ENCODE assay signal across 10 cellular contexts in the genomic region with DNA sequence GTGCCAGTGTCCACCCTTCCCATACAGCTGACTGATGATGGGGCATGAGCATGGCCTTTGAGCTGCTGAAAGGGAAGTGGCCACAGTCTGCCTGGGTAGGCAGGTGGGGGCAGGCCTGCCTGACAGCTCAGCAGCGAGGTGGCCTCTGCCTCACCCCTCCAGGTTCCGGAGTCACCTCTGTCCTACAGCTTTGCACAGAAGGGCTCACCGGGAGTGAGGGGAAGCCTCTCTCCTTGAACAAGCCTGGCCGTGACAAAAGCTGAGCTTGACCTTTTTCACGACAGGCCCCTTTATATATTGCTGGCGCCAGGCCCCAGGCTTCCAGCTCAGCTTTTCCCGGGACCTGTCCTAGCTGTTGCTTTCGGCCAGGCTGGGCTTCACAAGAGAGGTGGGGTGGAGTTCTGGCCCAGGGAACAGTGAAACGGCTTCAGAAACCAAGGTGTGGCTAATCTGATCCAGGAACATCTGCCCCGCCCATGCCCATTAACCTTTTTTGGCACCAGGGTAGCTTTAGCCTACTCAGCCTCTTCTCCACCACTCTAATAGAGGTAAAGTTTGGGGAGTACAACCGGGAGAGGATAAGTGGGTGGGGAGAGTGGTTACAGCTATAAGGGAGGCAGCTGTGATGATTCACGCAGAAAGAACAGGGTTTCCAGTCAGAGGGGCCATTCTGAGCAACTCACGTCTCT. TPM values are rescaled to one million over a fixed set of nuclear protein-coding genes. Genes with fewer than 3 reads are reported as not detected.
DNase-seq lines count a peak whose midpoint lies in the region; ATAC-seq and TF ChIP-seq lines count a peak whose summit lies in the region.
"Had no signal": no experiment of that assay in that cellular context is flagged by ENCODE, and none has a peak within 500 bp of the region (broad histone marks: within the 10 kb centered on the region; RNA-seq: fewer than 3 reads in every experiment).

No MANE protein-coding gene starts in this region.

- peak overlapping the region; percentile 86 for H3K27ac Mint-ChIP-seq in activated CD4-positive, alpha-beta T cell treated with anti-CD3 and anti-CD28 coated beads, Interleukin-2, amount 10 ng/mL, durations not matched to agents 24 days and 14 days
- H3K27ac Mint-ChIP-seq in WTC11: no peak overlapping the region

- intact Hi-C loops in activated CD4-positive, alpha-beta T cell treated with anti-CD3 and anti-CD28 coated beads, Interleukin-2, amount 10 ng/mL, durations not matched to agents 24 days and 14 days (cut with micrococcal nuclease): loop anchor here (2.0 kb wide), 1 partner anchor 51 kb away; no protein-coding TSS in a partner anchor
- intact Hi-C loops in dorsolateral prefrontal cortex (cut with DNase I): no loop called here

- H3K36me3 Mint-ChIP-seq in activated CD4-positive, alpha-beta T cell treated with anti-CD3 and anti-CD28 coated beads, Interleukin-2, amount 10 ng/mL, durations not matched to agents 24 days and 14 days (ENCODE audit: low read depth): no peaks in the 10 kb centered on the region
- peaks cover 16% of the 10 kb centered on the region for H3K36me3 Mint-ChIP-seq in WTC11

- CTCF ChIA-PET in WTC11 (lab: Charles Lee): interaction anchor here (1.1 to 2.4 kb wide), 7 partner anchors 13 to 76 kb away, joined by 3 to 9 read pairs (median 3); no protein-coding TSS in a partner anchor

- no peaks in the 10 kb centered on the region for H3K27me3 Mint-ChIP-seq in activated CD4-positive, alpha-beta T cell treated with anti-CD3 and anti-CD28 coated beads, Interleukin-2, amount 10 ng/mL, durations not matched to agents 24 days and 14 days
- peaks cover 54% of the 10 kb centered on the region for H3K27me3 Mint-ChIP-seq in WTC11 (ENCODE audit: low read depth)

- TF ChIP-seq CTCF in WTC11 (IDR thresholded peaks at IDR 0.05) (no peak), dorsolateral prefrontal cortex (IDR thresholded peaks at IDR 0.05 in 54 of 56, conservative IDR thresholded peaks at IDR 0.05 in 2 of 56; ENCODE audit: low read depth in 1 of 56, partially characterized antibody in 56 of 56) (no peak)

- H3K27me3 ChIP-seq in dorsolateral prefrontal cortex: peaks cover 0 to 10% (median 2%) of the 10 kb centered on the region in 45 donors

- H3K4me1 Mint-ChIP-seq in activated CD4-positive, alpha-beta T cell treated with anti-CD3 and anti-CD28 coated beads, Interleukin-2, amount 10 ng/mL, durations not matched to agents 24 days and 14 days: peaks cover 37% of the 10 kb centered on the region
- peaks cover 33% of the 10 kb centered on the region for H3K4me1 Mint-ChIP-seq in WTC11

- POLR2A ChIA-PET in WTC11 (lab: Charles Lee): interaction anchor here (0.5 kb wide), 1 partner anchor 73 kb away, joined by 4 read pairs; no protein-coding TSS in a partner anchor

- DNase-seq in activated CD4-positive, alpha-beta T cell treated with anti-CD3 and anti-CD28 coated beads, Interleukin-2, amount 10 ng/mL, durations not matched to agents 24 days and 14 days: peak; percentile 65
- no peak for DNase-seq in activated CD4-positive, alpha-beta T cell treated with anti-CD3 and anti-CD28 coated beads, Interleukin-2, amount 50 U/mL, for 4 hours
- DNase-seq in WTC11 (ENCODE audit: low spot score): no peak
- peak; percentile 46 for DNase-seq in iPS-NIHi11 (ENCODE audit: low spot score)
- DNase-seq in stimulated activated naive CD8-positive, alpha-beta T cell treated with anti-CD3 and anti-CD28 coated beads, Interleukin-15, Interleukin-2, amounts not matched to agents 100 U/mL and 50 U/mL, for 24 hours: peak; percentile 19
- no peak for DNase-seq in dorsolateral prefrontal cortex
- DNase-seq in NOMO-1 treated with DMSO at 0.1 percent for 48 hours (lab: John Stamatoyannopoulos, UW; ENCODE audit: unreplicated experiment): no peak

- peak; percentile 7; the same call in 1 of the 2 replicates for ATAC-seq in WTC11
- ATAC-seq in stimulated activated naive CD8-positive, alpha-beta T cell treated with anti-CD3 and anti-CD28 coated beads, Interleukin-15, Interleukin-2, amounts not matched to agents 100 U/mL and 50 U/mL, for 24 hours: peak; percentile 65
- no peak for ATAC-seq in HG03432 (IDR thresholded peaks at IDR 0.05; ENCODE audit: unreplicated experiment)

- no peaks in the 10 kb centered on the region for H3K9me3 Mint-ChIP-seq in activated CD4-positive, alpha-beta T cell treated with anti-CD3 and anti-CD28 coated beads, Interleukin-2, amount 10 ng/mL, durations not matched to agents 24 days and 14 days
- H3K9me3 Mint-ChIP-seq in WTC11: no peaks in the 10 kb centered on the region
- H3K9me3 Mint-ChIP-seq: neural crest cell had no signal

- H3K4me3 ChIP-seq in dorsolateral prefrontal cortex: no peak overlapping the region
- H3K4me3 ChIP-seq: BLaER1 had no signal

- H3K4me3 Mint-ChIP-seq in activated CD4-positive, alpha-beta T cell treated with anti-CD3 and anti-CD28 coated beads, Interleukin-2, amount 10 ng/mL, durations not matched to agents 24 days and 14 days: peak overlapping the region; percentile 61
- H3K4me3 Mint-ChIP-seq in WTC11: no peak overlapping the region
- H3K4me3 Mint-ChIP-seq: neural crest cell had no signal

- no peak overlapping the region for H3K27ac ChIP-seq in dorsolateral prefrontal cortex
- H3K27ac ChIP-seq: BLaER1 had no signal

TF ChIP-seq in WTC11, 78 proteins besides CTCF, POLR2A, EP300 and RAD21:
- TF ChIP-seq ZNF232 (CRISPR knock-in tag; IDR thresholded peaks at IDR 0.05): no peak
- no peak for TF ChIP-seq NFATC4 (CRISPR knock-in tag; IDR thresholded peaks at IDR 0.05)
- TF ChIP-seq, protein P1, sequence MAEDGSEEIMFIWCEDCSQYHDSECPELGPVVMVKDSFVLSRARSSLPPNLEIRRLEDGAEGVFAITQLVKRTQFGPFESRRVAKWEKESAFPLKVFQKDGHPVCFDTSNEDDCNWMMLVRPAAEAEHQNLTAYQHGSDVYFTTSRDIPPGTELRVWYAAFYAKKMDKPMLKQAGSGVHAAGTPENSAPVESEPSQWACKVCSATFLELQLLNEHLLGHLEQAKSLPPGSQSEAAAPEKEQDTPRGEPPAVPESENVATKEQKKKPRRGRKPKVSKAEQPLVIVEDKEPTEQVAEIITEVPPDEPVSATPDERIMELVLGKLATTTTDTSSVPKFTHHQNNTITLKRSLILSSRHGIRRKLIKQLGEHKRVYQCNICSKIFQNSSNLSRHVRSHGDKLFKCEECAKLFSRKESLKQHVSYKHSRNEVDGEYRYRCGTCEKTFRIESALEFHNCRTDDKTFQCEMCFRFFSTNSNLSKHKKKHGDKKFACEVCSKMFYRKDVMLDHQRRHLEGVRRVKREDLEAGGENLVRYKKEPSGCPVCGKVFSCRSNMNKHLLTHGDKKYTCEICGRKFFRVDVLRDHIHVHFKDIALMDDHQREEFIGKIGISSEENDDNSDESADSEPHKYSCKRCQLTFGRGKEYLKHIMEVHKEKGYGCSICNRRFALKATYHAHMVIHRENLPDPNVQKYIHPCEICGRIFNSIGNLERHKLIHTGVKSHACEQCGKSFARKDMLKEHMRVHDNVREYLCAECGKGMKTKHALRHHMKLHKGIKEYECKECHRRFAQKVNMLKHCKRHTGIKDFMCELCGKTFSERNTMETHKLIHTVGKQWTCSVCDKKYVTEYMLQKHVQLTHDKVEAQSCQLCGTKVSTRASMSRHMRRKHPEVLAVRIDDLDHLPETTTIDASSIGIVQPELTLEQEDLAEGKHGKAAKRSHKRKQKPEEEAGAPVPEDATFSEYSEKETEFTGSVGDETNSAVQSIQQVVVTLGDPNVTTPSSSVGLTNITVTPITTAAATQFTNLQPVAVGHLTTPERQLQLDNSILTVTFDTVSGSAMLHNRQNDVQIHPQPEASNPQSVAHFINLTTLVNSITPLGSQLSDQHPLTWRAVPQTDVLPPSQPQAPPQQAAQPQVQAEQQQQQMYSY (CRISPR knock-in tag; IDR thresholded peaks at IDR 0.05): peak; percentile 60; the same call in 1 of the 2 replicates

RNA-seq across cellular contexts. Expression of a gene that starts 42.9 kb away (rescaled TPM):
- total RNA-seq in activated CD4-positive, alpha-beta T cell treated with anti-CD3 and anti-CD28 coated beads, Interleukin-2, amount 10 ng/mL, durations not matched to agents 24 days and 14 days: 0.21 and 0.40 TPM in 2 replicates
- total RNA-seq in WTC11 (2021): 38.1 to 52.6 TPM (median 38.2 TPM) in 3 replicates
- total RNA-seq in dorsolateral prefrontal cortex: under 1 TPM in 12 of 120 experiments, not detected in 108; 0.06 to 0.15 (median 0.10) TPM

RNA-seq across cellular contexts. Expression of a gene that starts 49.2 kb away (rescaled TPM):
- 38.1 and 38.7 TPM in 2 replicates for total RNA-seq in activated CD4-positive, alpha-beta T cell treated with anti-CD3 and anti-CD28 coated beads, Interleukin-2, amount 10 ng/mL, durations not matched to agents 24 days and 14 days
- total RNA-seq in WTC11 (2021) (29.6 to 33.6 TPM (median 31.0 TPM) in 3 replicates), dorsolateral prefrontal cortex (10 to 100 TPM; 17.7 to 55.8 (median 29.5) TPM)

Comparison
In these comparisons a context has a peak if more than half of its experiments do, and no peak if none do; other contexts are left out.
1. DNase-seq: peak in activated CD4-positive, alpha-beta T cell treated with anti-CD3 and anti-CD28 coated beads, Interleukin-2, amount 10 ng/mL, durations not matched to agents 24 days and 14 days (single experiment), iPS-NIHi11 (single experiment) and stimulated activated naive CD8-positive, alpha-beta T cell treated with anti-CD3 and anti-CD28 coated beads, Interleukin-15, Interleukin-2, amounts not matched to agents 100 U/mL and 50 U/mL, for 24 hours (single experiment); none in activated CD4-positive, alpha-beta T cell treated with anti-CD3 and anti-CD28 coated beads, Interleukin-2, amount 50 U/mL, for 4 hours (0 of 2), WTC11 (single experiment), dorsolateral prefrontal cortex (0 of 10) and NOMO-1 treated with DMSO at 0.1 percent for 48 hours (single experiment).
2. RNA of a gene that starts 42.9 kb away (total RNA-seq): 38.1 to 52.6 TPM in WTC11; 0.21 to 0.40 TPM in activated CD4-positive, alpha-beta T cell treated with anti-CD3 and anti-CD28 coated beads, Interleukin-2, amount 10 ng/mL, durations not matched to agents 24 days and 14 days and 0.06 to 0.15 TPM in dorsolateral prefrontal cortex; every median in the first group is over 10 times any median in the second.